In the genomic region with DNA sequence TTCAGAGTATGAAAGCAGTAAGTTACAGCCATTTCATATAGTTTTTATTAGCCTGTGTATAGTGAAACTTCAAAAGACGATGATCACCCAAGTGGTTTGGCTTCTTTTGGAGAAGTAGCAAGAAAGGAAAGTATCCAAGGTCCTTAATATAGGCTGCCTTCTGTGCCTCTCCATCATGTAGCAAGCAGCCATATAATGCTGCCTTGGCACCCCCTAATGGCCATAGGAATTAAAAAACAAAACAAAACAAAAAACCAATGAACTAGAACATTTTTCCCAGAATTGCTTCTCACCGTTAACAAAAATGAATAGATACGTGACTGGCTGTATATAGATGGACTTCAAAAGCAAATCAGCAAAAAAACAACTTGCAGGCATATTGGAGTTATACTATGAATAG, we compare ENCODE assay signal across 11 cellular contexts. TPM values are rescaled to one million over a fixed set of nuclear protein-coding genes. Genes with fewer than 3 reads are reported as not detected.
DNase-seq lines count a peak whose midpoint lies in the region; ATAC-seq and TF ChIP-seq lines count a peak whose summit lies in the region.
"Had no signal": no experiment of that assay in that cellular context is flagged by ENCODE, and none has a peak within 500 bp of the region (broad histone marks: within the 10 kb centered on the region; RNA-seq: fewer than 3 reads in every experiment).

No MANE protein-coding gene starts in this region.

- TF ChIP-seq EP300 in neural cell (conservative IDR thresholded peaks at IDR 0.05; ENCODE audit: poor library complexity, severe bottlenecking) = no peak

- no peak overlapping the region for H3K27ac Mint-ChIP-seq in activated T-cell treated with anti-CD3 and anti-CD28 coated beads, Interleukin-2, amount 50 U/mL, for 24 hours
- H3K27ac Mint-ChIP-seq: activated CD4-positive, alpha-beta T cell treated with anti-CD3 and anti-CD28 coated beads, Interleukin-2, amount 10 ng/mL, durations not matched to agents 24 days and 14 days had no signal

- no peaks in the 10 kb centered on the region for H3K9me3 Mint-ChIP-seq in activated T-cell treated with anti-CD3 and anti-CD28 coated beads, Interleukin-2, amount 50 U/mL, for 24 hours
- H3K9me3 Mint-ChIP-seq: activated CD4-positive, alpha-beta T cell treated with anti-CD3 and anti-CD28 coated beads, Interleukin-2, amount 10 ng/mL, durations not matched to agents 24 days and 14 days had no signal

- peak; percentile 71 for TF ChIP-seq RAD21 in neural cell (conservative IDR thresholded peaks at IDR 0.05)

- TF ChIP-seq CTCF in GM06990 (IDR thresholded peaks at IDR 0.05; ENCODE audit: insufficient read depth, low read length, poor library complexity, severe bottlenecking) = peak; percentile 41
- peak; percentile 43 for TF ChIP-seq CTCF in LNCaP clone FGC (IDR thresholded peaks at IDR 0.05; ENCODE audit: control insufficient read depth, extremely low read depth, insufficient read depth)
- TF ChIP-seq CTCF in astrocyte of the spinal cord (IDR thresholded peaks at IDR 0.05; ENCODE audit: low read depth, low read length) = peak; percentile 17
- TF ChIP-seq CTCF in neural cell (IDR thresholded peaks at IDR 0.05; ENCODE audit: poor library complexity, severe bottlenecking) = peak; percentile 68

- in situ Hi-C loops in astrocyte of the spinal cord (cut with HindIII; ENCODE audit: low sequenced_read_pairs) = no loop called here

- no peaks in the 10 kb centered on the region for H3K9me3 ChIP-seq in neural cell (ENCODE audit: low read length)
- H3K9me3 ChIP-seq: Peyer's patch, testis had no signal

- no peaks in the 10 kb centered on the region for H3F3A ChIP-seq in neural cell (ENCODE audit: insufficient read depth, low read length, poor library complexity, severe bottlenecking)

- H3K4me2 ChIP-seq in neural cell (ENCODE audit: low read length) = no peak overlapping the region

- no peaks in the 10 kb centered on the region for H4K20me1 ChIP-seq in neural cell (ENCODE audit: insufficient read depth)

- peaks cover 6% of the 10 kb centered on the region for H3K27me3 Mint-ChIP-seq in activated T-cell treated with anti-CD3 and anti-CD28 coated beads, Interleukin-2, amount 50 U/mL, for 24 hours
- H3K27me3 Mint-ChIP-seq: activated CD4-positive, alpha-beta T cell treated with anti-CD3 and anti-CD28 coated beads, Interleukin-2, amount 10 ng/mL, durations not matched to agents 24 days and 14 days had no signal

- no peak overlapping the region for H3K27ac ChIP-seq in neural cell (ENCODE audit: low read length)
- H3K27ac ChIP-seq: Peyer's patch, testis had no signal

- peaks cover 41% of the 10 kb centered on the region for H3K36me3 Mint-ChIP-seq in activated T-cell treated with anti-CD3 and anti-CD28 coated beads, Interleukin-2, amount 50 U/mL, for 24 hours (ENCODE audit: low read depth)

- ATAC-seq in HG02759 (IDR thresholded peaks at IDR 0.05; ENCODE audit: unreplicated experiment) = no peak

- H2AFZ ChIP-seq in neural cell (ENCODE audit: low read depth, low read length) = no peak overlapping the region

- H3K9ac ChIP-seq in neural cell (ENCODE audit: low read length) = no peak overlapping the region

- H3K4me3 ChIP-seq in GM06990 (replicated peaks; ENCODE audit: low read depth, low read length) = no peak overlapping the region
- H3K4me3 ChIP-seq in LNCaP clone FGC (ENCODE audit: low read depth, low read length) = no peak overlapping the region
- H3K4me3 ChIP-seq in astrocyte of the spinal cord (ENCODE audit: low read depth, low read length) = no peak overlapping the region
- H3K4me3 ChIP-seq in neural cell (ENCODE audit: low read length) = no peak overlapping the region
- H3K4me3 ChIP-seq: Peyer's patch, testis had no signal

- H3K9me2 ChIP-seq in neural cell (ENCODE audit: insufficient read depth, low read length) = no peaks in the 10 kb centered on the region

- H3K79me2 ChIP-seq in neural cell (replicated peaks; ENCODE audit: insufficient read depth, low read length) = no peaks in the 10 kb centered on the region

- no peaks in the 10 kb centered on the region for H3K27me3 ChIP-seq in GM06990 (replicated peaks; ENCODE audit: control insufficient read depth, insufficient read depth, low read length)
- no peaks in the 10 kb centered on the region for H3K27me3 ChIP-seq in neural cell (ENCODE audit: insufficient read depth, low read depth, low read length)
- H3K27me3 ChIP-seq: Peyer's patch, testis had no signal

- H3K4me1 Mint-ChIP-seq in activated T-cell treated with anti-CD3 and anti-CD28 coated beads, Interleukin-2, amount 50 U/mL, for 24 hours (ENCODE audit: low read depth) = peaks cover 9% of the 10 kb centered on the region

- no peaks in the 10 kb centered on the region; the same call in 1 of the 2 replicates for H3K36me3 ChIP-seq in GM06990 (ENCODE audit: control insufficient read depth, insufficient read depth, low read length)
- H3K36me3 ChIP-seq in neural cell (ENCODE audit: insufficient read depth, low read length) = no peaks in the 10 kb centered on the region

- no peak overlapping the region for H3K4me3 Mint-ChIP-seq in activated T-cell treated with anti-CD3 and anti-CD28 coated beads, Interleukin-2, amount 50 U/mL, for 24 hours
- H3K4me3 Mint-ChIP-seq: activated CD4-positive, alpha-beta T cell treated with anti-CD3 and anti-CD28 coated beads, Interleukin-2, amount 10 ng/mL, durations not matched to agents 24 days and 14 days had no signal

- no peak for DNase-seq in GM06990 (ENCODE audit: extremely low read depth, insufficient read length)
- DNase-seq in LNCaP clone FGC (ENCODE audit: low read depth) = no peak
- DNase-seq in astrocyte of the spinal cord (ENCODE audit: low read depth, low spot score) = no peak
- no peak for DNase-seq in T-helper 9 cell
- DNase-seq in activated T-cell treated with anti-CD3 and anti-CD28 coated beads, Interleukin-2, amount 50 U/mL, for 24 hours = no peak
- DNase-seq: activated CD4-positive, alpha-beta T cell treated with anti-CD3 and anti-CD28 coated beads, Interleukin-2, amount 10 ng/mL, durations not matched to agents 24 days and 14 days; Peyer's patch; stimulated activated CD4-positive, alpha-beta T cell treated with anti-CD3 and anti-CD28 coated beads, Interleukin-4, amount 100 ng/mL, for 1 hour; testis had no signal

TF ChIP-seq in neural cell, 6 proteins besides CTCF, POLR2A, EP300 and RAD21:
- TF ChIP-seq SMC3 (conservative IDR thresholded peaks at IDR 0.05; ENCODE audit: poor library complexity) (peak; percentile 71), TAF1 (IDR thresholded peaks at IDR 0.05; ENCODE audit: low read depth) (no peak)

RNA-seq across cellular contexts. Expression of a gene that starts 18.9 kb away (rescaled TPM):
- polyA plus RNA-seq in neural cell = 39.7 and 42.6 TPM in 2 replicates
- polyA minus RNA-seq in neural cell = 52.8 and 58.8 TPM in 2 replicates

Comparison
In these comparisons a context has a peak if more than half of its experiments do, and no peak if none do; other contexts are left out.
1. CTCF ChIP-seq: peak in every context shown above with its lines; median percentile 68 in neural cell; 43 in LNCaP clone FGC; 41 in GM06990; 17 in astrocyte of the spinal cord.